Comparison of ENCODE assay signal across 2 cellular contexts in the genomic region with DNA sequence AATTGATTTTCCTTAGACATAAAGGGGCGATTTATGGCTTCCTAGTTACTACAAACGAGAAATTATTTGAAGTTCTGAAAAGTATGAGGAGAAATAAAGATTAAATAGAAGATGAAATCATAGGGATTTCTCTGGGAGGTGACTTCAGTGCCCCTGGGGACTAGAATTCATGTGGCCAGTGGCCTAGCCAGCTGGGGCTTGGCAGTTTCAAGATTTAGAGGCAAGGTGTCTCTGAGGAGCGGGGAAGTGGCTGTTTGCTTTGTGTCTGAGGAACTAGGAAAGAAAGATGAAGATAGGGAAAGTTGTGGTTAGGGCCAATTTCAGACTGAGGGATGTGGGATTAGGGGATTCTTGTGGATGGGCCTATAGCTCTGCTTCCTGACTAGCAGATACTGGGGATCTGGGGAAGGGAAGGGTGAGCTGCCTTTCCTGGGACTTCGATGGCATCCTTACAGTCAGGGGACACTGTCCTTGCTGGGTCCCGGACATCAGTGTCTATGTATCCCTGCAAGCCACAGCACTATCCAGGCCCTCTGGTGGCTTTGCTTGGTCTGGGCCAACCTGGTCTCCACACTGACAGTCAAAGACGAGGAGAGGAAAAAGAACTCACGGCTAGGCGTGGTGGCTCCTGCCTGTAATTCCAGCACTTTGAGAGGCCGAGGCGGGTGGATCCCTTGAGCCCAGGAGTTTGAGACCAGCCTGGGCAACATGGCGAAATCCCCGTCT.
TF ChIP-seq lines count a peak whose summit lies in the region.

No MANE protein-coding gene starts in this region.

TF ChIP-seq in GM23338, 12 proteins besides CTCF, POLR2A, EP300 and RAD21 (continued from another document and continues in another):
- TF ChIP-seq JUNB (IDR thresholded peaks at IDR 0.05; ENCODE audit: unreplicated experiment), result no peak
- TF ChIP-seq, protein P1, sequence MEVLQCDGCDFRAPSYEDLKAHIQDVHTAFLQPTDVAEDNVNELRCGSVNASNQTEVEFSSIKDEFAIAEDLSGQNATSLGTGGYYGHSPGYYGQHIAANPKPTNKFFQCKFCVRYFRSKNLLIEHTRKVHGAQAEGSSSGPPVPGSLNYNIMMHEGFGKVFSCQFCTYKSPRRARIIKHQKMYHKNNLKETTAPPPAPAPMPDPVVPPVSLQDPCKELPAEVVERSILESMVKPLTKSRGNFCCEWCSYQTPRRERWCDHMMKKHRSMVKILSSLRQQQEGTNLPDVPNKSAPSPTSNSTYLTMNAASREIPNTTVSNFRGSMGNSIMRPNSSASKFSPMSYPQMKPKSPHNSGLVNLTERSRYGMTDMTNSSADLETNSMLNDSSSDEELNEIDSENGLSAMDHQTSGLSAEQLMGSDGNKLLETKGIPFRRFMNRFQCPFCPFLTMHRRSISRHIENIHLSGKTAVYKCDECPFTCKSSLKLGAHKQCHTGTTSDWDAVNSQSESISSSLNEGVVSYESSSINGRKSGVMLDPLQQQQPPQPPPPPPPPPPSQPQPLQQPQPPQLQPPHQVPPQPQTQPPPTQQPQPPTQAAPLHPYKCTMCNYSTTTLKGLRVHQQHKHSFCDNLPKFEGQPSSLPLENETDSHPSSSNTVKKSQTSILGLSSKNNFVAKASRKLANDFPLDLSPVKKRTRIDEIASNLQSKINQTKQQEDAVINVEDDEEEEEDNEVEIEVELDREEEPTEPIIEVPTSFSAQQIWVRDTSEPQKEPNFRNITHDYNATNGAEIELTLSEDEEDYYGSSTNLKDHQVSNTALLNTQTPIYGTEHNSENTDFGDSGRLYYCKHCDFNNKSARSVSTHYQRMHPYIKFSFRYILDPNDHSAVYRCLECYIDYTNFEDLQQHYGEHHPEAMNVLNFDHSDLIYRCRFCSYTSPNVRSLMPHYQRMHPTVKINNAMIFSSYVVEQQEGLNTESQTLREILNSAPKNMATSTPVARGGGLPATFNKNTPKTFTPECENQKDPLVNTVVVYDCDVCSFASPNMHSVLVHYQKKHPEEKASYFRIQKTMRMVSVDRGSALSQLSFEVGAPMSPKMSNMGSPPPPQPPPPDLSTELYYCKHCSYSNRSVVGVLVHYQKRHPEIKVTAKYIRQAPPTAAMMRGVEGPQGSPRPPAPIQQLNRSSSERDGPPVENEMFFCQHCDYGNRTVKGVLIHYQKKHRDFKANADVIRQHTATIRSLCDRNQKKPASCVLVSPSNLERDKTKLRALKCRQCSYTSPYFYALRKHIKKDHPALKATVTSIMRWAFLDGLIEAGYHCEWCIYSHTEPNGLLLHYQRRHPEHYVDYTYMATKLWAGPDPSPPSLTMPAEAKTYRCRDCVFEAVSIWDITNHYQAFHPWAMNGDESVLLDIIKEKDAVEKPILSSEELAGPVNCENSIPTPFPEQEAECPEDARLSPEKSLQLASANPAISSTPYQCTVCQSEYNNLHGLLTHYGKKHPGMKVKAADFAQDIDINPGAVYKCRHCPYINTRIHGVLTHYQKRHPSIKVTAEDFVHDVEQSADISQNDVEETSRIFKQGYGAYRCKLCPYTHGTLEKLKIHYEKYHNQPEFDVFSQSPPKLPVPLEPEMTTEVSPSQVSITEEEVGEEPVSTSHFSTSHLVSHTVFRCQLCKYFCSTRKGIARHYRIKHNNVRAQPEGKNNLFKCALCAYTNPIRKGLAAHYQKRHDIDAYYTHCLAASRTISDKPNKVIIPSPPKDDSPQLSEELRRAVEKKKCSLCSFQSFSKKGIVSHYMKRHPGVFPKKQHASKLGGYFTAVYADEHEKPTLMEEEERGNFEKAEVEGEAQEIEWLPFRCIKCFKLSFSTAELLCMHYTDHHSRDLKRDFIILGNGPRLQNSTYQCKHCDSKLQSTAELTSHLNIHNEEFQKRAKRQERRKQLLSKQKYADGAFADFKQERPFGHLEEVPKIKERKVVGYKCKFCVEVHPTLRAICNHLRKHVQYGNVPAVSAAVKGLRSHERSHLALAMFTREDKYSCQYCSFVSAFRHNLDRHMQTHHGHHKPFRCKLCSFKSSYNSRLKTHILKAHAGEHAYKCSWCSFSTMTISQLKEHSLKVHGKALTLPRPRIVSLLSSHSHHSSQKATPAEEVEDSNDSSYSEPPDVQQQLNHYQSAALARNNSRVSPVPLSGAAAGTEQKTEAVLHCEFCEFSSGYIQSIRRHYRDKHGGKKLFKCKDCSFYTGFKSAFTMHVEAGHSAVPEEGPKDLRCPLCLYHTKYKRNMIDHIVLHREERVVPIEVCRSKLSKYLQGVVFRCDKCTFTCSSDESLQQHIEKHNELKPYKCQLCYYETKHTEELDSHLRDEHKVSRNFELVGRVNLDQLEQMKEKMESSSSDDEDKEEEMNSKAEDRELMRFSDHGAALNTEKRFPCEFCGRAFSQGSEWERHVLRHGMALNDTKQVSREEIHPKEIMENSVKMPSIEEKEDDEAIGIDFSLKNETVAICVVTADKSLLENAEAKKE (CRISPR knock-in tag; IDR thresholded peaks at IDR 0.05), result no peak
- TF ChIP-seq POLR2AphosphoS5 (IDR thresholded peaks at IDR 0.05; ENCODE audit: low read depth), result no peak
- TF ChIP-seq, protein P2, sequence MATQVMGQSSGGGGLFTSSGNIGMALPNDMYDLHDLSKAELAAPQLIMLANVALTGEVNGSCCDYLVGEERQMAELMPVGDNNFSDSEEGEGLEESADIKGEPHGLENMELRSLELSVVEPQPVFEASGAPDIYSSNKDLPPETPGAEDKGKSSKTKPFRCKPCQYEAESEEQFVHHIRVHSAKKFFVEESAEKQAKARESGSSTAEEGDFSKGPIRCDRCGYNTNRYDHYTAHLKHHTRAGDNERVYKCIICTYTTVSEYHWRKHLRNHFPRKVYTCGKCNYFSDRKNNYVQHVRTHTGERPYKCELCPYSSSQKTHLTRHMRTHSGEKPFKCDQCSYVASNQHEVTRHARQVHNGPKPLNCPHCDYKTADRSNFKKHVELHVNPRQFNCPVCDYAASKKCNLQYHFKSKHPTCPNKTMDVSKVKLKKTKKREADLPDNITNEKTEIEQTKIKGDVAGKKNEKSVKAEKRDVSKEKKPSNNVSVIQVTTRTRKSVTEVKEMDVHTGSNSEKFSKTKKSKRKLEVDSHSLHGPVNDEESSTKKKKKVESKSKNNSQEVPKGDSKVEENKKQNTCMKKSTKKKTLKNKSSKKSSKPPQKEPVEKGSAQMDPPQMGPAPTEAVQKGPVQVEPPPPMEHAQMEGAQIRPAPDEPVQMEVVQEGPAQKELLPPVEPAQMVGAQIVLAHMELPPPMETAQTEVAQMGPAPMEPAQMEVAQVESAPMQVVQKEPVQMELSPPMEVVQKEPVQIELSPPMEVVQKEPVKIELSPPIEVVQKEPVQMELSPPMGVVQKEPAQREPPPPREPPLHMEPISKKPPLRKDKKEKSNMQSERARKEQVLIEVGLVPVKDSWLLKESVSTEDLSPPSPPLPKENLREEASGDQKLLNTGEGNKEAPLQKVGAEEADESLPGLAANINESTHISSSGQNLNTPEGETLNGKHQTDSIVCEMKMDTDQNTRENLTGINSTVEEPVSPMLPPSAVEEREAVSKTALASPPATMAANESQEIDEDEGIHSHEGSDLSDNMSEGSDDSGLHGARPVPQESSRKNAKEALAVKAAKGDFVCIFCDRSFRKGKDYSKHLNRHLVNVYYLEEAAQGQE (IDR thresholded peaks at IDR 0.05; ENCODE audit: unreplicated experiment), result no peak
- TF ChIP-seq ZNF331 (CRISPR knock-in tag; IDR thresholded peaks at IDR 0.05; ENCODE audit: low read depth), result no peak
- TF ChIP-seq NANOG (IDR thresholded peaks at IDR 0.05; ENCODE audit: borderline replicate concordance), result no peak
- no peak for TF ChIP-seq EZH2phosphoT487 (IDR thresholded peaks at IDR 0.05; ENCODE audit: unreplicated experiment)
- TF ChIP-seq ZNF114 (CRISPR knock-in tag; IDR thresholded peaks at IDR 0.05), result no peak
- TF ChIP-seq CREB1 (CRISPR knock-in tag; IDR thresholded peaks at IDR 0.05; ENCODE audit: low read depth), result no peak

TF ChIP-seq in GM12891, 5 proteins besides CTCF, POLR2A, EP300 and RAD21 (continued from another document):
- TF ChIP-seq POLR2AphosphoS5 (IDR thresholded peaks at IDR 0.05; ENCODE audit: low read depth, low read length) (no peak), POU2F2 (IDR thresholded peaks at IDR 0.05; ENCODE audit: low read depth, low read length) (no peak), PAX5 (IDR thresholded peaks at IDR 0.05; ENCODE audit: insufficient read depth, low read length, severe bottlenecking) (no peak), TAF1 (IDR thresholded peaks at IDR 0.05; ENCODE audit: low read depth, low read length) (no peak)
